In the genomic region with DNA sequence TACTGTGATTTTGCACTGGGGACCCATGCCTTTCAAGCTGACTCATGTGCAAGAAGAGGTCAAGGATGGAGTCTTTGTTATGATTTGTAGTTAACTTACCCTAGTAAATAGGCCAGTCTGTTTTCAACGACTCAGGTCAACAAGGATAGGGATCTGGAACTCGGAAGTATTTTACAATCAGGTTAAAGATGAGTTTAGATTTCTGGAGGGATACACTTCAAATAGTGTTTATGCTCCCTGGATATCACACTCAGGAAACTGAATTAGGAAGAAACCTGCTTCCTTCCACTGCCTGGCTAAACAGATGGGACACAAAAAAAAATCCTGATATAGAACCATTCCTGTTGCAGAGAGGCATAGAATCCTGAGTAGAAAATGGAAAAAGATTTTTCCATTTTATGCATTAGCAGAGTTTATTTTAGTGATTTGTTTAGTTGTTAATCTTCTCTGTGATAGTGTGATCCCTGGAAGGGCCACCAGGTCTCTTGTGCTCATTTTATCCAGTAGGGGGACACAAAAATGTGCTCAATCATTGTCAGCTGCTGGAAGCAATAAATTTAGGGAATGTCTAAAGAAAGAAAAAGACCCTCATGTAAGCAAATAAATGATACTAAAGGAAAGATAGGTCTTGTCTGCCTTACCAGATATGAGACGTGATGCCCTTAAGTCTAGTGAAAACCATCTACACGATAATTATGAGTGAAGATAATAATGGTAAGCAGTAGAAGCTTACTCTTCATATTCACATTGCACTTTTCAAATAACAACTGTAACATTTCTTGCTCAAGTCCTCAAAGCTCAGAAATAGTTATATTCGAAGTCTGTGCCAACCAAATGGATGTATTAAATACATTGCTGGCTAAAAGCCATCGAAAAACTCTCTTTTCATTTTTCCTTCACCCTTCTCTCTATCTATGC, we compare ENCODE assay signal across 7 cellular contexts.
A peak's percentile ranks its signal among the peaks of the same experiment; 100 is the strongest.
DNase-seq lines count a peak whose midpoint lies in the region; FAIRE-seq and TF ChIP-seq lines count a peak whose summit lies in the region.

No MANE protein-coding gene starts in this region.

- H3K4me1 Mint-ChIP-seq in chondrocyte (ENCODE audit: low read depth), result peaks cover 74% of the 10 kb centered on the region

- no peak overlapping the region for H3K9ac ChIP-seq in muscle layer of colon (ENCODE audit: low read length)

- H3K9me3 ChIP-seq in muscle layer of colon (ENCODE audit: low read length), result no peaks in the 10 kb centered on the region

- no peaks in the 10 kb centered on the region for H3K27me3 Mint-ChIP-seq in chondrocyte (ENCODE audit: low read depth)

- FAIRE-seq in GM19239 (lab: Jason Lieb, UNC), result no peak

- no peaks in the 10 kb centered on the region for H3K36me3 ChIP-seq in muscle layer of colon (ENCODE audit: insufficient read depth, low read length)

- peak overlapping the region; percentile 59 for H3K27ac ChIP-seq in muscle layer of colon (ENCODE audit: low read depth, low read length)

- no peak overlapping the region for H3K4me3 Mint-ChIP-seq in chondrocyte (ENCODE audit: unreplicated experiment)

- no peaks in the 10 kb centered on the region for H3K36me3 Mint-ChIP-seq in chondrocyte (ENCODE audit: low read depth)

- H3K9me3 Mint-ChIP-seq in chondrocyte (ENCODE audit: low read depth), result peaks cover 6% of the 10 kb centered on the region

- H3K4me3 ChIP-seq in muscle layer of colon (ENCODE audit: low read depth in 1 of 2, low read length in 2 of 2), result no peak overlapping the region

- H3K27ac Mint-ChIP-seq in chondrocyte (ENCODE audit: unreplicated experiment), result peak overlapping the region; percentile 95

- H3K27me3 ChIP-seq in muscle layer of colon (ENCODE audit: control insufficient read depth in 1 of 2, insufficient read depth in 2 of 2, low read length in 2 of 2), result no peaks in the 10 kb centered on the region

- H3K4me1 ChIP-seq in muscle layer of colon (ENCODE audit: insufficient read depth, low read length), result peaks cover 74% of the 10 kb centered on the region

- DNase-seq in HCEC 1CT (peak; percentile 25), NCI-H460 (ENCODE audit: extremely low read depth, low read depth) (peak; percentile 75), chondrocyte (ENCODE audit: low spot score) (no peak), ecto neural progenitor cell (ENCODE audit: low spot score) (no peak), islet precursor cell (no peak), GM19239 (ENCODE audit: insufficient read length, low spot score) (no peak)

- TF ChIP-seq CTCF in chondrocyte (IDR thresholded peaks at IDR 0.05), result peak; percentile 77

Comparison
In these comparisons a context has a peak if more than half of its experiments do, and no peak if none do; other contexts are left out.
1. DNase-seq: peak in HCEC 1CT (single experiment) and NCI-H460 (single experiment); none in chondrocyte (single experiment), ecto neural progenitor cell (single experiment), islet precursor cell (single experiment) and GM19239 (single experiment).